In genomic region chr16:84737658-84738057, GRCh38 we compare ENCODE assay signal across 11 cellular contexts. TPM values are rescaled to one million over a fixed set of nuclear protein-coding genes. Genes with fewer than 3 reads are reported as not detected.
DNase-seq lines count a peak whose midpoint lies in the region; ATAC-seq, FAIRE-seq and TF ChIP-seq lines count a peak whose summit lies in the region.
"Had no signal": no experiment of that assay in that cellular context is flagged by ENCODE, and none has a peak within 500 bp of the region (broad histone marks: within the 10 kb centered on the region; RNA-seq: fewer than 3 reads in every experiment).

No MANE protein-coding gene starts in this region.

- TF ChIP-seq RAD21 in HCT116 (IDR thresholded peaks at IDR 0.05; ENCODE audit: low read depth), result no peak

- peak; percentile 1; the same call in 1 of the 2 replicates for ATAC-seq in HCT116
- no peak for ATAC-seq in GM21737 (IDR thresholded peaks at IDR 0.05; ENCODE audit: unreplicated experiment)

- no peak overlapping the region for H3K9ac ChIP-seq in HCT116 (ENCODE audit: low read length)
- no peak overlapping the region for H3K9ac ChIP-seq in SU-DHL-6 (ENCODE audit: low read length)

- no peak overlapping the region for H3K4me3 Mint-ChIP-seq in CD4-positive, alpha-beta memory T cell
- H3K4me3 Mint-ChIP-seq in immature natural killer cell, result peak overlapping the region in 2 of 5 donors; percentile 42 to 87

- peaks cover 33% of the 10 kb centered on the region for H3K4me1 ChIP-seq in CD4-positive, alpha-beta memory T cell (ENCODE audit: insufficient read depth, low read length)
- peaks cover 28 to 46% of the 10 kb centered on the region in 2 experiments for H3K4me1 ChIP-seq in HCT116 (ENCODE audit: control insufficient read depth in 1 of 2, insufficient read depth in 2 of 2, low read length in 2 of 2)
- peaks cover 29% of the 10 kb centered on the region for H3K4me1 ChIP-seq in mesodermal cell (ENCODE audit: control insufficient read depth, insufficient read depth, low read length, poor library complexity, severe bottlenecking)

- CTCF ChIA-PET in CD4-positive, alpha-beta memory T cell (lab: Charles Lee; ENCODE audit: partially characterized antibody), result interaction anchor here (0.7 to 10.4 kb wide), 28 partner anchors 8 to 467 kb away, joined by 3 to 138 read pairs (median 8); no protein-coding TSS in a partner anchor
- CTCF ChIA-PET in HCT116 (lab: Charles Lee), result interaction anchor here (0.7 to 6.0 kb wide), 25 partner anchors 8 to 274 kb away, joined by 3 to 71 read pairs (median 6); partner anchors contain the start of gene ZDHHC7

- BruUV-seq in HCT116 (replicated peaks; lab: Mats Ljungman, UMichigan), result no TSS peak

- RAD21 ChIA-PET in HCT116 (lab: Charles Lee; ENCODE audit: low non-redundant PET in 1 of 2, low total read pairs in 2 of 2, uncharacterized antibody in 2 of 2, unreplicated experiment in 2 of 2), result interaction anchor here in 1 of 2 experiments (1.2 kb wide), 1 partner anchor 233 kb away, joined by 3 read pairs; no protein-coding TSS in a partner anchor

- H3K4me1 Mint-ChIP-seq in CD4-positive, alpha-beta memory T cell, result peaks cover 37 to 49% (median 43%) of the 10 kb centered on the region in 4 donors
- H3K4me1 Mint-ChIP-seq in immature natural killer cell, result peaks cover 49 to 69% of the 10 kb centered on the region in 2 donors

- TF ChIP-seq POLR2A in HCT116 (IDR thresholded peaks at IDR 0.05; ENCODE audit: borderline replicate concordance, extremely low read depth, insufficient read depth, insufficient read length) (no peak), H54 (IDR thresholded peaks at IDR 0.05; ENCODE audit: low read depth, low read length) (no peak)

- H3K27ac Mint-ChIP-seq in CD4-positive, alpha-beta memory T cell, result peak overlapping the region in 4 of 7 donors; percentile 13 to 69 (median 43)
- peak overlapping the region in 1 of 6 donors; percentile 62 for H3K27ac Mint-ChIP-seq in immature natural killer cell

- H3K79me2 ChIP-seq in HCT116 (ENCODE audit: insufficient read depth, low read length) (peaks cover 100% of the 10 kb centered on the region), SU-DHL-6 (ENCODE audit: insufficient read depth, low read length) (peaks cover 81% of the 10 kb centered on the region)

- no peaks in the 10 kb centered on the region for H3K9me2 ChIP-seq in HCT116 (ENCODE audit: insufficient read depth)
- no peaks in the 10 kb centered on the region for H3K9me2 ChIP-seq in SU-DHL-6 (replicated peaks; ENCODE audit: insufficient read depth, low read length)

- H4K20me1 ChIP-seq in HCT116 (ENCODE audit: insufficient read depth) (peaks cover 47% of the 10 kb centered on the region; the same call in 1 of the 2 replicates), SU-DHL-6 (ENCODE audit: low read depth, low read length) (no peaks in the 10 kb centered on the region)

- H3F3A ChIP-seq in SU-DHL-6 (ENCODE audit: insufficient read depth), result peaks cover 30% of the 10 kb centered on the region

- peaks cover 13 to 41% of the 10 kb centered on the region in 2 donors for H3K36me3 Mint-ChIP-seq in CD4-positive, alpha-beta memory T cell
- H3K36me3 Mint-ChIP-seq in immature natural killer cell, result peaks cover 0 to 11% (median 0%) of the 10 kb centered on the region in 3 donors

- TF ChIP-seq CTCF in HCT116 (IDR thresholded peaks at IDR 0.05 in 2 of 3, conservative IDR thresholded peaks at IDR 0.05 in 1 of 3; ENCODE audit: borderline replicate concordance in 1 of 3, insufficient read depth in 1 of 3, low read depth in 2 of 3, low read length in 2 of 3) (no peak), SU-DHL-6 (IDR thresholded peaks at IDR 0.05; ENCODE audit: insufficient read depth, low read length, poor library complexity, severe bottlenecking) (no peak)

- no peaks in the 10 kb centered on the region for H3K27me3 ChIP-seq in CD4-positive, alpha-beta memory T cell (ENCODE audit: insufficient read depth, low read length)
- H3K27me3 ChIP-seq in HCT116 (ENCODE audit: insufficient read depth, low read length) (no peaks in the 10 kb centered on the region), SU-DHL-6 (ENCODE audit: low read length) (no peaks in the 10 kb centered on the region)
- H3K27me3 ChIP-seq: ascending aorta had no signal

- H3K27ac ChIP-seq in CD4-positive, alpha-beta memory T cell (ENCODE audit: low read depth, low read length), result no peak overlapping the region
- H3K27ac ChIP-seq in HCT116 (ENCODE audit: low read depth, low read length), result peak overlapping the region; percentile 9
- 0 out of 2 replicates have a peak overlapping the region, but pooled peaks have one; percentile 3 for H3K27ac ChIP-seq in SU-DHL-6 (ENCODE audit: low read depth, low read length)
- peak overlapping the region; percentile 37 for H3K27ac ChIP-seq in mesodermal cell (ENCODE audit: low read depth, low read length, severe bottlenecking)
- H3K27ac ChIP-seq: ascending aorta, WERI-Rb-1 had no signal

- H3K4me2 ChIP-seq in HCT116 (ENCODE audit: low read length), result no peak overlapping the region
- H3K4me2 ChIP-seq in SU-DHL-6 (ENCODE audit: low read depth, low read length, poor library complexity, severe bottlenecking), result no peak overlapping the region

- DNase-seq in CD4-positive, alpha-beta memory T cell, result no peak
- DNase-seq in HCT116 (ENCODE audit: low read depth, low spot score), result no peak
- DNase-seq in H54 (ENCODE audit: insufficient read length, low spot score), result no peak
- no peak for DNase-seq in ecto neural progenitor cell (ENCODE audit: low spot score)
- DNase-seq in immature natural killer cell, result no peak
- DNase-seq: mammary epithelial cell had no signal

- intact Hi-C loops in CD4-positive, alpha-beta memory T cell (cut with micrococcal nuclease), result loop anchor here (1.0 to 5.0 kb wide), 6 partner anchors 35 to 291 kb away; no protein-coding TSS in a partner anchor
- intact Hi-C loops in HCT116 (cut with micrococcal nuclease), result loop anchor here (1.0 kb wide), 2 partner anchors 115 to 233 kb away; no protein-coding TSS in a partner anchor

- FAIRE-seq in H54 (lab: Jason Lieb, UNC), result no peak

- POLR2A ChIA-PET in CD4-positive, alpha-beta memory T cell (lab: Charles Lee; ENCODE audit: partially characterized antibody), result interaction anchor here (0.7 to 1.6 kb wide), 6 partner anchors 9 to 233 kb away, joined by 3 to 9 read pairs (median 3); no protein-coding TSS in a partner anchor
- POLR2A ChIA-PET in HCT116 (lab: Charles Lee), result interaction anchor here (1.6 kb wide), 1 partner anchor 8 kb away, joined by 6 read pairs; no protein-coding TSS in a partner anchor

- H2AFZ ChIP-seq in HCT116 (ENCODE audit: low read depth, low read length, poor library complexity, severe bottlenecking) (no peak overlapping the region), SU-DHL-6 (ENCODE audit: low read depth, low read length, severe bottlenecking) (no peak overlapping the region)

- H3K36me3 ChIP-seq in CD4-positive, alpha-beta memory T cell (ENCODE audit: insufficient read depth, low read length), result peaks cover 17% of the 10 kb centered on the region
- peaks cover 5 to 25% of the 10 kb centered on the region in 2 experiments; a peak in 3 of 4 replicates for H3K36me3 ChIP-seq in HCT116 (ENCODE audit: control insufficient read depth in 1 of 2, insufficient read depth in 2 of 2, low read length in 2 of 2)
- H3K36me3 ChIP-seq in SU-DHL-6 (ENCODE audit: low read length), result peaks cover 17% of the 10 kb centered on the region; the same call in 1 of the 2 replicates
- peaks cover 77% of the 10 kb centered on the region for H3K36me3 ChIP-seq in mesodermal cell (ENCODE audit: control insufficient read depth, insufficient read depth, low read length)
- H3K36me3 ChIP-seq: WERI-Rb-1 had no signal

- H3K27me3 Mint-ChIP-seq in CD4-positive, alpha-beta memory T cell, result no peaks in the 10 kb centered on the region
- H3K27me3 Mint-ChIP-seq in immature natural killer cell (ENCODE audit: low read depth in 3 of 3), result peaks cover 0 to 4% (median 0%) of the 10 kb centered on the region in 3 donors

- no peaks in the 10 kb centered on the region for H3K9me3 Mint-ChIP-seq in CD4-positive, alpha-beta memory T cell
- no peaks in the 10 kb centered on the region for H3K9me3 Mint-ChIP-seq in immature natural killer cell

- H3K4me3 ChIP-seq in CD4-positive, alpha-beta memory T cell (ENCODE audit: low read length in 2 of 2), result no peak overlapping the region
- H3K4me3 ChIP-seq in HCT116 (replicated peaks in 1 of 2; ENCODE audit: low read depth in 1 of 2, low read length in 2 of 2), result no peak overlapping the region
- H3K4me3 ChIP-seq in SU-DHL-6 (ENCODE audit: insufficient read depth, low read length, poor library complexity, severe bottlenecking), result no peak overlapping the region
- no peak overlapping the region for H3K4me3 ChIP-seq in mesodermal cell (ENCODE audit: extremely low read depth, insufficient read depth, low read length, poor library complexity, severe bottlenecking)
- H3K4me3 ChIP-seq: ascending aorta had no signal

- no peaks in the 10 kb centered on the region for H3K9me3 ChIP-seq in CD4-positive, alpha-beta memory T cell (ENCODE audit: control insufficient read depth in 1 of 2, low read length in 2 of 2)
- H3K9me3 ChIP-seq in HCT116 (ENCODE audit: control insufficient read depth in 1 of 2, insufficient read depth in 1 of 2, low read depth in 1 of 2, low read length in 2 of 2), result no peaks in the 10 kb centered on the region
- H3K9me3 ChIP-seq in SU-DHL-6 (ENCODE audit: insufficient read depth, low read length), result no peaks in the 10 kb centered on the region
- no peaks in the 10 kb centered on the region for H3K9me3 ChIP-seq in mesodermal cell (ENCODE audit: control insufficient read depth, low read length)
- H3K9me3 ChIP-seq: ascending aorta had no signal

- 87 to 96% methylated on average over 3 to 5 of the region's 7 CpGs for WGBS in mesodermal cell (ENCODE audit: insufficient coverage in 2 of 2), 2 experiments

TF ChIP-seq in HCT116, 20 proteins besides CTCF, POLR2A, EP300 and RAD21:
- TF ChIP-seq CBX3 (IDR thresholded peaks at IDR 0.05; ENCODE audit: low read depth), result no peak

RNA-seq across cellular contexts. Expression of gene USP10, which starts 37.9 kb away (rescaled TPM):
- total RNA-seq in CD4-positive, alpha-beta memory T cell, result 10 to 100 TPM; 89.0 to 93.2 TPM
- 100 to 1,000 TPM; 269 to 419 TPM for polyA plus RNA-seq in CD4-positive, alpha-beta memory T cell
- 175 TPM for total RNA-seq in HCT116 (2021; ENCODE audit: unreplicated experiment)
- polyA plus RNA-seq in HCT116 (2012), result 141 and 170 TPM in 2 replicates
- polyA plus RNA-seq in mesodermal cell (2013, experiment 1 of 2), result 68.9 TPM
- polyA plus RNA-seq in mesodermal cell (2013, experiment 2 of 2), result 72.2 TPM
- polyA plus RNA-seq in immature natural killer cell, result 10 to 100 TPM; 33.8 to 60.6 (median 58.7) TPM
